ENCODE assay signal across 1 cellular context in genomic region chr15:83305696-83306291, GRCh38.
TF ChIP-seq lines count a peak whose summit lies in the region.

No MANE protein-coding gene starts in this region.

TF ChIP-seq in GM23338, 12 proteins besides CTCF, POLR2A, EP300 and RAD21 (continued from another document):
- no peak for TF ChIP-seq ZNF462 (CRISPR knock-in tag; IDR thresholded peaks at IDR 0.05)
